10 cellular contexts compared by ENCODE assay signal in the genomic region with DNA sequence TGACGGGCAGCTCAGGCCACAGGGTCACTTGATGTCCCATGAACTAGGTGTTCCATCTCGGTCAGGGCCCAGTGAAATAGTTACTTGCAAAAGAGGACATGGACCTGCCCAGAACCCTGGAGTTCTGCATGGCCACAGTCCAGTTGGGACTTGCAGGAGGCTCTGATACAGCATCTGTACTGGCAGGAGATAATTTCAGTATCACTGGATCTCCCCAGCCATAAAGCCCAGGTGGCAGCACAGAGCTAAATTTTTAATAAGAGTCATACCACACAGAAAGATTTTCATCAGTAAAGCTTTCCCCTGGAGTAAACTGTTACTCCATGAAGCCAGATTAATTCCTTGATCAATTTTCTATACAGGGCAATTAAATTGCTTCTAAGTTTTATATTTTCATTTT. TPM values are rescaled to one million over a fixed set of nuclear protein-coding genes. Genes with fewer than 3 reads are reported as not detected.
A peak's percentile ranks its signal among the peaks of the same experiment; 100 is the strongest.
DNase-seq lines count a peak whose midpoint lies in the region; ATAC-seq, FAIRE-seq and TF ChIP-seq lines count a peak whose summit lies in the region.
"Had no signal": no experiment of that assay in that cellular context is flagged by ENCODE, and none has a peak within 500 bp of the region (broad histone marks: within the 10 kb centered on the region; RNA-seq: fewer than 3 reads in every experiment).

No MANE protein-coding gene starts in this region.

- in situ Hi-C loops in GM23248 (cut with MboI) = no loop called here

- WGBS in GM23248 (ENCODE audit: low coverage in 1 of 2, low lambda C conversion rate in 2 of 2, missing lambda C conversion rate in 2 of 2), 2 experiments = 74 to 76% methylated on average over 2 of the region's 2 CpGs

- H2AFZ ChIP-seq in GM23248 = no peak overlapping the region

- H3K4me3 Mint-ChIP-seq in T-helper 17 cell = no peak overlapping the region

- H3K27ac ChIP-seq in GM23248 (no peak overlapping the region), kidney (ENCODE audit: low read depth in 2 of 2, low read length in 2 of 2) (no peak overlapping the region)
- H3K27ac ChIP-seq: pancreas had no signal

- H3K9ac ChIP-seq in GM23248 (no peak overlapping the region), kidney (ENCODE audit: low read length in 2 of 2) (no peak overlapping the region)

- no peak for DNase-seq in BE2C
- DNase-seq in GM23248 = peak; percentile 56
- DNase-seq in T-helper 17 cell = no peak
- DNase-seq in kidney = peak; percentile 26
- DNase-seq in NCI-H146 (lab: John Stamatoyannopoulos, UW) = no peak
- DNase-seq in stimulated activated naive CD4-positive, alpha-beta T cell treated with Interleukin-2 at 50 U/mL for 16 hours (lab: John Stamatoyannopoulos, UW) = no peak
- DNase-seq: activated CD4-positive, CD25-positive, alpha-beta regulatory T cell had no signal

- ATAC-seq in T-helper 17 cell = peak; percentile 28
- ATAC-seq in HG02588 (IDR thresholded peaks at IDR 0.05; ENCODE audit: unreplicated experiment) = no peak
- ATAC-seq in GM21717 (IDR thresholded peaks at IDR 0.05; ENCODE audit: unreplicated experiment) = no peak

- no peaks in the 10 kb centered on the region for H3K27me3 Mint-ChIP-seq in T-helper 17 cell

- no peak overlapping the region for H3K4me2 ChIP-seq in GM23248 (ENCODE audit: unreplicated experiment)

- no peaks in the 10 kb centered on the region for H3K36me3 Mint-ChIP-seq in T-helper 17 cell (ENCODE audit: low read depth)

- H4K20me1 ChIP-seq in GM23248 (ENCODE audit: insufficient read depth) = no peaks in the 10 kb centered on the region

- H3K4me1 Mint-ChIP-seq in T-helper 17 cell = peaks cover 23% of the 10 kb centered on the region

- H3K4me3 ChIP-seq in BE2C (ENCODE audit: low read depth, low read length) = no peak overlapping the region
- no peak overlapping the region for H3K4me3 ChIP-seq in GM23248
- no peak overlapping the region for H3K4me3 ChIP-seq in kidney (ENCODE audit: low read length in 2 of 2)
- H3K4me3 ChIP-seq: pancreas had no signal

- H3K79me2 ChIP-seq in GM23248 (ENCODE audit: insufficient read depth) = no peaks in the 10 kb centered on the region

- H3F3A ChIP-seq in GM23248 (ENCODE audit: insufficient read depth) = no peaks in the 10 kb centered on the region

- intact Hi-C loops in kidney (cut with DNase I) = no loop called here

- FAIRE-seq in kidney (lab: Jason Lieb, UNC) = no peak
- FAIRE-seq: pancreas had no signal

- H3K36me3 ChIP-seq in BE2C (no peaks in the 10 kb centered on the region), GM23248 (ENCODE audit: low read depth) (no peaks in the 10 kb centered on the region), kidney (ENCODE audit: control insufficient read depth in 1 of 2, insufficient read depth in 2 of 2, low read length in 2 of 2) (no peaks in the 10 kb centered on the region)
- H3K36me3 ChIP-seq: pancreas had no signal

- no peaks in the 10 kb centered on the region for H3K9me2 ChIP-seq in GM23248 (ENCODE audit: insufficient read depth)

- no peaks in the 10 kb centered on the region for H3K9me3 ChIP-seq in BE2C
- no peaks in the 10 kb centered on the region for H3K9me3 ChIP-seq in GM23248 (ENCODE audit: low read depth)
- no peaks in the 10 kb centered on the region for H3K9me3 ChIP-seq in T-helper 17 cell (ENCODE audit: control insufficient read depth, low read length, poor library complexity, severe bottlenecking)
- H3K9me3 ChIP-seq in kidney (ENCODE audit: control insufficient read depth in 1 of 2, low read length in 2 of 2) = no peaks in the 10 kb centered on the region
- H3K9me3 ChIP-seq: pancreas had no signal

- H3K27ac Mint-ChIP-seq in T-helper 17 cell = no peak overlapping the region

- peak; percentile 36 for TF ChIP-seq CTCF in BE2C (IDR thresholded peaks at IDR 0.05; ENCODE audit: low read depth, low read length)
- TF ChIP-seq CTCF in kidney (IDR thresholded peaks at IDR 0.05; ENCODE audit: borderline replicate concordance, extremely low read depth, insufficient read depth) = peak; percentile 40

- H3K27me3 ChIP-seq in BE2C (no peaks in the 10 kb centered on the region), GM23248 (replicated peaks; ENCODE audit: insufficient read depth) (no peaks in the 10 kb centered on the region)
- H3K27me3 ChIP-seq: pancreas had no signal

- H3K4me1 ChIP-seq in BE2C (no peaks in the 10 kb centered on the region), GM23248 (ENCODE audit: insufficient read depth) (peaks cover 7% of the 10 kb centered on the region; the same call in 1 of the 2 replicates), kidney (ENCODE audit: control insufficient read depth in 1 of 2, insufficient read depth in 1 of 2, low read depth in 1 of 2, low read length in 2 of 2) (peaks cover 0 to 11% of the 10 kb centered on the region in 2 donors)
- H3K4me1 ChIP-seq: pancreas had no signal

RNA-seq across cellular contexts. Expression of gene SLC16A5, which starts 18.0 kb away (rescaled TPM):
- polyA plus RNA-seq in BE2C (2012; ENCODE audit: insufficient read depth, insufficient read length, low read depth) = not detected
- 10.6 and 11.1 TPM in 2 replicates for total RNA-seq in GM23248 (2014; rRNA removed; shearing (Covaris generic))
- polyA plus RNA-seq in GM23248 (2016; fragmentation: Nextera tagmentation; extraction: Ambion mirVana) (4.8 and 5.4 TPM in 2 replicates), kidney (ENCODE audit: insufficient read depth, low read depth, low replicate concordance) (28.4 TPM)
- total RNA-seq in T-helper 17 cell (10 to 100 TPM; 11.7 to 14.9 TPM), kidney (184 TPM)

RNA-seq across cellular contexts. Expression of gene KCTD2, which starts 22.8 kb away (rescaled TPM):
- polyA plus RNA-seq in BE2C (2012; ENCODE audit: insufficient read depth, insufficient read length, low read depth) = 23.6 TPM
- total RNA-seq in GM23248 (2014; rRNA removed; shearing (Covaris generic)) = 19.9 and 25.5 TPM in 2 replicates
- polyA plus RNA-seq in GM23248 (2016; fragmentation: Nextera tagmentation; extraction: Ambion mirVana) (6.5 and 7.7 TPM in 2 replicates), kidney (ENCODE audit: insufficient read depth, low read depth, low replicate concordance) (26.0 TPM)
- total RNA-seq in T-helper 17 cell (10 to 100 TPM; 20.4 to 27.7 TPM), kidney (30.2 TPM)

RNA-seq across cellular contexts. Expression of gene ATP5PD, which starts 23.0 kb away (rescaled TPM):
- polyA plus RNA-seq in BE2C (2012; ENCODE audit: insufficient read depth, insufficient read length, low read depth) = 221 TPM
- total RNA-seq in GM23248 (2014; rRNA removed; shearing (Covaris generic)) = 215 and 287 TPM in 2 replicates
- polyA plus RNA-seq in GM23248 (2016; fragmentation: Nextera tagmentation; extraction: Ambion mirVana) (511 and 522 TPM in 2 replicates), kidney (ENCODE audit: insufficient read depth, low read depth, low replicate concordance) (916 TPM)
- total RNA-seq in T-helper 17 cell (100 to 1,000 TPM; 123 to 145 TPM), kidney (261 TPM)

RNA-seq across cellular contexts. Expression of gene ARMC7, which starts 40.0 kb away (rescaled TPM):
- 17.7 TPM for polyA plus RNA-seq in BE2C (2012; ENCODE audit: insufficient read depth, insufficient read length, low read depth)
- total RNA-seq in GM23248 (2014; rRNA removed; shearing (Covaris generic)) = 1.3 and 3.8 TPM in 2 replicates
- polyA plus RNA-seq in GM23248 (2016; fragmentation: Nextera tagmentation; extraction: Ambion mirVana) (9.8 and 11.3 TPM in 2 replicates), kidney (ENCODE audit: insufficient read depth, low read depth, low replicate concordance) (35.1 TPM)
- total RNA-seq in T-helper 17 cell (1 to 10 TPM; 8.9 to 9.3 TPM), kidney (31.8 TPM)

RNA-seq across cellular contexts. Expression of gene MRPL58, which starts 57.3 kb away (rescaled TPM):
- polyA plus RNA-seq in BE2C (2012; ENCODE audit: insufficient read depth, insufficient read length, low read depth) = 138 TPM
- 35.6 and 52.4 TPM in 2 replicates for total RNA-seq in GM23248 (2014; rRNA removed; shearing (Covaris generic))
- 41.5 TPM in 2 replicates for polyA plus RNA-seq in GM23248 (2016; fragmentation: Nextera tagmentation; extraction: Ambion mirVana)
- total RNA-seq in T-helper 17 cell = 10 to 100 TPM; 13.7 to 19.1 TPM
- total RNA-seq in kidney = 23.1 TPM
- polyA plus RNA-seq in kidney (ENCODE audit: insufficient read depth, low read depth, low replicate concordance) = 84.5 TPM

Comparison
In these comparisons a context has a peak if more than half of its experiments do, and no peak if none do; other contexts are left out.
1. DNase-seq: peak in GM23248 (single experiment) and kidney (single experiment); none in BE2C (single experiment), T-helper 17 cell (0 of 3), NCI-H146 (single experiment) and stimulated activated naive CD4-positive, alpha-beta T cell treated with Interleukin-2 at 50 U/mL for 16 hours (single experiment).
2. RNA of gene SLC16A5, which starts 18.0 kb away (total RNA-seq): 184 TPM in kidney (single experiment); 11.7 to 14.9 TPM in T-helper 17 cell and 10.6 to 11.1 TPM in GM23248; every median in the first group is over 10 times any median in the second.